1 cellular context compared by ENCODE assay signal in genomic region chr19:51103811-51104470, GRCh38.
TF ChIP-seq lines count a peak whose summit lies in the region.

No MANE protein-coding gene starts in this region.

TF ChIP-seq in GM23338, 12 proteins besides CTCF, POLR2A, EP300 and RAD21:
- TF ChIP-seq, protein P1, sequence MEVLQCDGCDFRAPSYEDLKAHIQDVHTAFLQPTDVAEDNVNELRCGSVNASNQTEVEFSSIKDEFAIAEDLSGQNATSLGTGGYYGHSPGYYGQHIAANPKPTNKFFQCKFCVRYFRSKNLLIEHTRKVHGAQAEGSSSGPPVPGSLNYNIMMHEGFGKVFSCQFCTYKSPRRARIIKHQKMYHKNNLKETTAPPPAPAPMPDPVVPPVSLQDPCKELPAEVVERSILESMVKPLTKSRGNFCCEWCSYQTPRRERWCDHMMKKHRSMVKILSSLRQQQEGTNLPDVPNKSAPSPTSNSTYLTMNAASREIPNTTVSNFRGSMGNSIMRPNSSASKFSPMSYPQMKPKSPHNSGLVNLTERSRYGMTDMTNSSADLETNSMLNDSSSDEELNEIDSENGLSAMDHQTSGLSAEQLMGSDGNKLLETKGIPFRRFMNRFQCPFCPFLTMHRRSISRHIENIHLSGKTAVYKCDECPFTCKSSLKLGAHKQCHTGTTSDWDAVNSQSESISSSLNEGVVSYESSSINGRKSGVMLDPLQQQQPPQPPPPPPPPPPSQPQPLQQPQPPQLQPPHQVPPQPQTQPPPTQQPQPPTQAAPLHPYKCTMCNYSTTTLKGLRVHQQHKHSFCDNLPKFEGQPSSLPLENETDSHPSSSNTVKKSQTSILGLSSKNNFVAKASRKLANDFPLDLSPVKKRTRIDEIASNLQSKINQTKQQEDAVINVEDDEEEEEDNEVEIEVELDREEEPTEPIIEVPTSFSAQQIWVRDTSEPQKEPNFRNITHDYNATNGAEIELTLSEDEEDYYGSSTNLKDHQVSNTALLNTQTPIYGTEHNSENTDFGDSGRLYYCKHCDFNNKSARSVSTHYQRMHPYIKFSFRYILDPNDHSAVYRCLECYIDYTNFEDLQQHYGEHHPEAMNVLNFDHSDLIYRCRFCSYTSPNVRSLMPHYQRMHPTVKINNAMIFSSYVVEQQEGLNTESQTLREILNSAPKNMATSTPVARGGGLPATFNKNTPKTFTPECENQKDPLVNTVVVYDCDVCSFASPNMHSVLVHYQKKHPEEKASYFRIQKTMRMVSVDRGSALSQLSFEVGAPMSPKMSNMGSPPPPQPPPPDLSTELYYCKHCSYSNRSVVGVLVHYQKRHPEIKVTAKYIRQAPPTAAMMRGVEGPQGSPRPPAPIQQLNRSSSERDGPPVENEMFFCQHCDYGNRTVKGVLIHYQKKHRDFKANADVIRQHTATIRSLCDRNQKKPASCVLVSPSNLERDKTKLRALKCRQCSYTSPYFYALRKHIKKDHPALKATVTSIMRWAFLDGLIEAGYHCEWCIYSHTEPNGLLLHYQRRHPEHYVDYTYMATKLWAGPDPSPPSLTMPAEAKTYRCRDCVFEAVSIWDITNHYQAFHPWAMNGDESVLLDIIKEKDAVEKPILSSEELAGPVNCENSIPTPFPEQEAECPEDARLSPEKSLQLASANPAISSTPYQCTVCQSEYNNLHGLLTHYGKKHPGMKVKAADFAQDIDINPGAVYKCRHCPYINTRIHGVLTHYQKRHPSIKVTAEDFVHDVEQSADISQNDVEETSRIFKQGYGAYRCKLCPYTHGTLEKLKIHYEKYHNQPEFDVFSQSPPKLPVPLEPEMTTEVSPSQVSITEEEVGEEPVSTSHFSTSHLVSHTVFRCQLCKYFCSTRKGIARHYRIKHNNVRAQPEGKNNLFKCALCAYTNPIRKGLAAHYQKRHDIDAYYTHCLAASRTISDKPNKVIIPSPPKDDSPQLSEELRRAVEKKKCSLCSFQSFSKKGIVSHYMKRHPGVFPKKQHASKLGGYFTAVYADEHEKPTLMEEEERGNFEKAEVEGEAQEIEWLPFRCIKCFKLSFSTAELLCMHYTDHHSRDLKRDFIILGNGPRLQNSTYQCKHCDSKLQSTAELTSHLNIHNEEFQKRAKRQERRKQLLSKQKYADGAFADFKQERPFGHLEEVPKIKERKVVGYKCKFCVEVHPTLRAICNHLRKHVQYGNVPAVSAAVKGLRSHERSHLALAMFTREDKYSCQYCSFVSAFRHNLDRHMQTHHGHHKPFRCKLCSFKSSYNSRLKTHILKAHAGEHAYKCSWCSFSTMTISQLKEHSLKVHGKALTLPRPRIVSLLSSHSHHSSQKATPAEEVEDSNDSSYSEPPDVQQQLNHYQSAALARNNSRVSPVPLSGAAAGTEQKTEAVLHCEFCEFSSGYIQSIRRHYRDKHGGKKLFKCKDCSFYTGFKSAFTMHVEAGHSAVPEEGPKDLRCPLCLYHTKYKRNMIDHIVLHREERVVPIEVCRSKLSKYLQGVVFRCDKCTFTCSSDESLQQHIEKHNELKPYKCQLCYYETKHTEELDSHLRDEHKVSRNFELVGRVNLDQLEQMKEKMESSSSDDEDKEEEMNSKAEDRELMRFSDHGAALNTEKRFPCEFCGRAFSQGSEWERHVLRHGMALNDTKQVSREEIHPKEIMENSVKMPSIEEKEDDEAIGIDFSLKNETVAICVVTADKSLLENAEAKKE (CRISPR knock-in tag; IDR thresholded peaks at IDR 0.05), result no peak
- TF ChIP-seq ETS1 (IDR thresholded peaks at IDR 0.05) (no peak), ZNF331 (CRISPR knock-in tag; IDR thresholded peaks at IDR 0.05; ENCODE audit: low read depth) (no peak), EZH2phosphoT487 (IDR thresholded peaks at IDR 0.05; ENCODE audit: unreplicated experiment) (no peak), STAT1 (IDR thresholded peaks at IDR 0.05; ENCODE audit: unreplicated experiment) (no peak), POLR2AphosphoS5 (IDR thresholded peaks at IDR 0.05; ENCODE audit: low read depth) (no peak), JUNB (IDR thresholded peaks at IDR 0.05; ENCODE audit: unreplicated experiment) (no peak), EZH2 (IDR thresholded peaks at IDR 0.05; ENCODE audit: low read depth, unreplicated experiment) (no peak), NANOG (IDR thresholded peaks at IDR 0.05; ENCODE audit: borderline replicate concordance) (no peak), CREB1 (CRISPR knock-in tag; IDR thresholded peaks at IDR 0.05; ENCODE audit: low read depth) (no peak), ZNF114 (CRISPR knock-in tag; IDR thresholded peaks at IDR 0.05) (no peak)
- TF ChIP-seq, protein P2, sequence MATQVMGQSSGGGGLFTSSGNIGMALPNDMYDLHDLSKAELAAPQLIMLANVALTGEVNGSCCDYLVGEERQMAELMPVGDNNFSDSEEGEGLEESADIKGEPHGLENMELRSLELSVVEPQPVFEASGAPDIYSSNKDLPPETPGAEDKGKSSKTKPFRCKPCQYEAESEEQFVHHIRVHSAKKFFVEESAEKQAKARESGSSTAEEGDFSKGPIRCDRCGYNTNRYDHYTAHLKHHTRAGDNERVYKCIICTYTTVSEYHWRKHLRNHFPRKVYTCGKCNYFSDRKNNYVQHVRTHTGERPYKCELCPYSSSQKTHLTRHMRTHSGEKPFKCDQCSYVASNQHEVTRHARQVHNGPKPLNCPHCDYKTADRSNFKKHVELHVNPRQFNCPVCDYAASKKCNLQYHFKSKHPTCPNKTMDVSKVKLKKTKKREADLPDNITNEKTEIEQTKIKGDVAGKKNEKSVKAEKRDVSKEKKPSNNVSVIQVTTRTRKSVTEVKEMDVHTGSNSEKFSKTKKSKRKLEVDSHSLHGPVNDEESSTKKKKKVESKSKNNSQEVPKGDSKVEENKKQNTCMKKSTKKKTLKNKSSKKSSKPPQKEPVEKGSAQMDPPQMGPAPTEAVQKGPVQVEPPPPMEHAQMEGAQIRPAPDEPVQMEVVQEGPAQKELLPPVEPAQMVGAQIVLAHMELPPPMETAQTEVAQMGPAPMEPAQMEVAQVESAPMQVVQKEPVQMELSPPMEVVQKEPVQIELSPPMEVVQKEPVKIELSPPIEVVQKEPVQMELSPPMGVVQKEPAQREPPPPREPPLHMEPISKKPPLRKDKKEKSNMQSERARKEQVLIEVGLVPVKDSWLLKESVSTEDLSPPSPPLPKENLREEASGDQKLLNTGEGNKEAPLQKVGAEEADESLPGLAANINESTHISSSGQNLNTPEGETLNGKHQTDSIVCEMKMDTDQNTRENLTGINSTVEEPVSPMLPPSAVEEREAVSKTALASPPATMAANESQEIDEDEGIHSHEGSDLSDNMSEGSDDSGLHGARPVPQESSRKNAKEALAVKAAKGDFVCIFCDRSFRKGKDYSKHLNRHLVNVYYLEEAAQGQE (IDR thresholded peaks at IDR 0.05; ENCODE audit: unreplicated experiment), result no peak
TF ChIP-seq in GM23338: peak in this region for 0.
